2 cellular contexts compared by ENCODE assay signal in genomic region chr1:202932476-202932875, GRCh38.
TF ChIP-seq lines count a peak whose summit lies in the region.

No MANE protein-coding gene starts in this region.

TF ChIP-seq in HEK293, 187 proteins besides CTCF, POLR2A, EP300 and RAD21:
- TF ChIP-seq ZNF133 (tag by site-specific recombination; IDR thresholded peaks at IDR 0.05) = no peak
- no peak for TF ChIP-seq ZNF146 (tag by site-specific recombination; IDR thresholded peaks at IDR 0.05)
- 0 out of 2 replicates have a peak, but pooled peaks have one; percentile 51 for TF ChIP-seq ZNF580 (tag by site-specific recombination; IDR thresholded peaks at IDR 0.05)
- TF ChIP-seq ZNF280D (tag by site-specific recombination; IDR thresholded peaks at IDR 0.05) = peak; percentile 82; the same call in 1 of the 2 replicates
- TF ChIP-seq ZNF248 (tag by site-specific recombination; IDR thresholded peaks at IDR 0.05) = peak; percentile 80; the same call in 1 of the 2 replicates

TF ChIP-seq in K562, 482 proteins besides CTCF, POLR2A, EP300 and RAD21:
- no peak for TF ChIP-seq CSDE1 (IDR thresholded peaks at IDR 0.05)
- TF ChIP-seq TRIM24 (IDR thresholded peaks at IDR 0.05) = 0 out of 4 replicates have a peak, but pooled peaks of 1 of the 2 experiments have one; percentile 29
- TF ChIP-seq TRIM28 (IDR thresholded peaks at IDR 0.05) = peak; percentile 20; the same call in 1 of the 2 replicates
- TF ChIP-seq DNMT1 (IDR thresholded peaks at IDR 0.05) = no peak
- TF ChIP-seq NRF1 (conservative IDR thresholded peaks at IDR 0.05 in 1 of 2, IDR thresholded peaks at IDR 0.05 in 1 of 2) = no peak
- peak; percentile 43 for TF ChIP-seq RBM25 (IDR thresholded peaks at IDR 0.05; ENCODE audit: low read depth, low read length, severe bottlenecking)
- TF ChIP-seq FOS (IDR thresholded peaks at IDR 0.05; ENCODE audit: extremely low read depth, insufficient read length) = no peak
- peak; percentile 38; the same call in 1 of the 2 replicates for TF ChIP-seq BCOR (IDR thresholded peaks at IDR 0.05)
- no peak for TF ChIP-seq RREB1 (CRISPR knock-in tag; IDR thresholded peaks at IDR 0.05)
- TF ChIP-seq SMARCA5 (IDR thresholded peaks at IDR 0.05) = peak; percentile 65; the same call in 1 of the 2 replicates
- TF ChIP-seq E2F8 (IDR thresholded peaks at IDR 0.05; ENCODE audit: low read depth, partially characterized antibody) = no peak
